Comparison of ENCODE assay signal across 13 cellular contexts in the genomic region with DNA sequence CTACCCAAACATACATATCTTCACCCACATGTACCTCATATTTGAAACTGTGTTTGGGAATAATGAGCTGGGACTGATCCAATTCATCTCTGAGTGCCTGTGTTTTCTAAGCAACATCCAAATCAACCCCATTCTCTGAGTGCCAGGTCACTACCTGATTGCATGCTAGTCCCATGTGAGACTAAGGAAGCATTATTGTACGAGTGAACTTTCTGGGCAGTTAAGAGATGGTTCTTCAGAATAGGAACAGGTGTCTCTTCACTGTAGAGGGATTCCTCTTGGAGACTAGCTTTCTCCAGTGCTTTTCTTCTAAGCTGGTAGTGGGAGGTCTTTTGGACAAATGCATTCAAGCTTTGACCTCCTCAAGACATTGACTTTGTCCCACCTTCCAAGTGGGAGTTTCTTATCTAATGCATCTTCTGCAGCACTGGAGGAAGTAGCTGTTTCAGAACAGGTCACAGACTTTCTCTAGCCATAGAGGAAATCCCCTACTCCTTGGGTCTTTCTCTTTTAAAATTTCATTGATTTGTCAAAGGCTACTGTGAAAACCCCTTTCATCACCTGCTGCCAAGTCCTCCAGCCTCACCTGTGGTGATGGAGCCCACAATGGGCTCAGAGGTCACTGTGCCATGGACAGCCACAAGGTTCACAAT.
DNase-seq lines count a peak whose midpoint lies in the region; ATAC-seq and TF ChIP-seq lines count a peak whose summit lies in the region.
"Had no signal": no experiment of that assay in that cellular context is flagged by ENCODE, and none has a peak within 500 bp of the region (broad histone marks: within the 10 kb centered on the region; RNA-seq: fewer than 3 reads in every experiment).

No MANE protein-coding gene starts in this region.

- H3K4me1 ChIP-seq in Karpas-422 (ENCODE audit: low read length) (no peaks in the 10 kb centered on the region), endodermal cell (ENCODE audit: control insufficient read depth, insufficient read depth, low read length) (no peaks in the 10 kb centered on the region)
- H3K4me1 ChIP-seq: BE2C had no signal

- H3K4me2 ChIP-seq in Karpas-422 (ENCODE audit: low read depth, low read length, poor library complexity, severe bottlenecking), result no peak overlapping the region

- H3K4me1 Mint-ChIP-seq in endodermal cell, result no peaks in the 10 kb centered on the region
- H3K4me1 Mint-ChIP-seq: activated naive CD4-positive, alpha-beta T cell treated with anti-CD3 and anti-CD28 coated beads, Interleukin-2, amount 50 U/mL, for 24 hours had no signal

- no peak overlapping the region for H3K27ac Mint-ChIP-seq in endodermal cell
- H3K27ac Mint-ChIP-seq: activated CD4-positive, alpha-beta memory T cell treated with anti-CD3 and anti-CD28 coated beads for 36 hours; activated naive CD4-positive, alpha-beta T cell treated with anti-CD3 and anti-CD28 coated beads, Interleukin-2, amount 50 U/mL, for 24 hours had no signal

- 88 to 89% methylated on average over 1 of the region's 1 CpG for WGBS in endodermal cell (ENCODE audit: insufficient coverage in 1 of 2, insufficient read length in 1 of 2), 2 experiments

- peak; percentile 83 for ATAC-seq in GM18517 (IDR thresholded peaks at IDR 0.05; ENCODE audit: unreplicated experiment)
- peak; percentile 65 for ATAC-seq in GM21367 (IDR thresholded peaks at IDR 0.05; ENCODE audit: unreplicated experiment)
- peak; percentile 54 for ATAC-seq in HG02970 (IDR thresholded peaks at IDR 0.05; ENCODE audit: low FRiP score, unreplicated experiment)
- peak; percentile 70 for ATAC-seq in HG03571 (IDR thresholded peaks at IDR 0.05; ENCODE audit: unreplicated experiment)

- H3K36me3 ChIP-seq in Karpas-422 (ENCODE audit: insufficient read depth, low read length) (no peaks in the 10 kb centered on the region), endodermal cell (ENCODE audit: control insufficient read depth, insufficient read depth, low read length) (no peaks in the 10 kb centered on the region)
- H3K36me3 ChIP-seq: BE2C had no signal

- H3K9me3 Mint-ChIP-seq in endodermal cell, result no peaks in the 10 kb centered on the region
- H3K9me3 Mint-ChIP-seq: activated CD4-positive, alpha-beta memory T cell treated with anti-CD3 and anti-CD28 coated beads for 36 hours; activated naive CD4-positive, alpha-beta T cell treated with anti-CD3 and anti-CD28 coated beads, Interleukin-2, amount 50 U/mL, for 24 hours had no signal

- DNase-seq in HUDEP-2 (lab: John Stamatoyannopoulos, UW; ENCODE audit: unreplicated experiment in 76 of 76) (no peak), NCI-H2171 treated with DMSO at 0.1 percent for 48 hours (lab: John Stamatoyannopoulos, UW) (no peak), Karpas-422 (no peak), endodermal cell (no peak)
- DNase-seq: activated CD4-positive, alpha-beta memory T cell treated with anti-CD3 and anti-CD28 coated beads for 36 hours; BE2C; KG1; NCI-H1930 had no signal

- H3K4me3 ChIP-seq in Karpas-422 (ENCODE audit: low read length), result no peak overlapping the region
- H3K4me3 ChIP-seq in endodermal cell (ENCODE audit: low read length), result no peak overlapping the region

- H2AFZ ChIP-seq in Karpas-422 (ENCODE audit: low read length), result no peak overlapping the region

- H3K9me2 ChIP-seq in Karpas-422 (replicated peaks; ENCODE audit: insufficient read depth, low read length), result no peaks in the 10 kb centered on the region

- no peaks in the 10 kb centered on the region for H3K79me2 ChIP-seq in Karpas-422 (ENCODE audit: low read length)

- H3K27me3 Mint-ChIP-seq in endodermal cell (ENCODE audit: insufficient read depth), result peaks cover 64% of the 10 kb centered on the region

- no peak for TF ChIP-seq CTCF in endodermal cell (conservative IDR thresholded peaks at IDR 0.05)

- H4K20me1 ChIP-seq in Karpas-422 (ENCODE audit: insufficient read depth, low read depth, low read length), result no peaks in the 10 kb centered on the region

- no peaks in the 10 kb centered on the region for H3K36me3 Mint-ChIP-seq in endodermal cell (ENCODE audit: low read depth)
- H3K36me3 Mint-ChIP-seq: activated CD4-positive, alpha-beta memory T cell treated with anti-CD3 and anti-CD28 coated beads for 36 hours; activated naive CD4-positive, alpha-beta T cell treated with anti-CD3 and anti-CD28 coated beads, Interleukin-2, amount 50 U/mL, for 24 hours had no signal

- H3K4me3 Mint-ChIP-seq in endodermal cell, result no peak overlapping the region
- H3K4me3 Mint-ChIP-seq: activated CD4-positive, alpha-beta memory T cell treated with anti-CD3 and anti-CD28 coated beads for 36 hours; activated naive CD4-positive, alpha-beta T cell treated with anti-CD3 and anti-CD28 coated beads, Interleukin-2, amount 50 U/mL, for 24 hours had no signal

- H3K9me3 ChIP-seq in Karpas-422 (ENCODE audit: low read length) (no peaks in the 10 kb centered on the region), endodermal cell (ENCODE audit: control insufficient read depth, low read length) (no peaks in the 10 kb centered on the region)
- H3K9me3 ChIP-seq: BE2C had no signal

- H3K27ac ChIP-seq in Karpas-422 (ENCODE audit: low read length), result no peak overlapping the region
- H3K27ac ChIP-seq in endodermal cell (ENCODE audit: low read depth, low read length), result no peak overlapping the region

- H3K9ac ChIP-seq in Karpas-422 (ENCODE audit: low read length) (no peak overlapping the region), endodermal cell (ENCODE audit: extremely low read depth, low read length, poor library complexity, severe bottlenecking) (no peak overlapping the region)

- H3K27me3 ChIP-seq in Karpas-422 (ENCODE audit: low read length), result no peaks in the 10 kb centered on the region
- H3K27me3 ChIP-seq in endodermal cell (ENCODE audit: control insufficient read depth, insufficient read depth, low read length, poor library complexity, severe bottlenecking), result peaks cover 26% of the 10 kb centered on the region
- H3K27me3 ChIP-seq: BE2C had no signal
